In genomic region chr12:27331299-27331926, GRCh38 we compare ENCODE assay signal across 8 cellular contexts. TPM values are rescaled to one million over a fixed set of nuclear protein-coding genes. Genes with fewer than 3 reads are reported as not detected.
DNase-seq lines count a peak whose midpoint lies in the region; TF ChIP-seq lines count a peak whose summit lies in the region.

No MANE protein-coding gene starts in this region.

- H3K36me3 Mint-ChIP-seq in Calu3 (ENCODE audit: insufficient read depth, unreplicated experiment) = peaks cover 56% of the 10 kb centered on the region
- H3K36me3 Mint-ChIP-seq in activated naive CD4-positive, alpha-beta T cell treated with anti-CD3 and anti-CD28 coated beads, Interleukin-2, amount 10 ng/mL, durations not matched to agents 7 days and 5 days = no peaks in the 10 kb centered on the region

- TF ChIP-seq CTCF in Calu3 (IDR thresholded peaks at IDR 0.05; ENCODE audit: unreplicated experiment) (no peak), GM20000 (IDR thresholded peaks at IDR 0.05; ENCODE audit: extremely low read depth, missing control alignments) (no peak), kidney epithelial cell (IDR thresholded peaks at IDR 0.05; ENCODE audit: insufficient read depth, low read length, poor library complexity, severe bottlenecking) (no peak)

- H3K4me3 Mint-ChIP-seq in Calu3 (ENCODE audit: low read depth, unreplicated experiment) = peak overlapping the region; percentile 81
- H3K4me3 Mint-ChIP-seq in activated naive CD4-positive, alpha-beta T cell treated with anti-CD3 and anti-CD28 coated beads, Interleukin-2, amount 10 ng/mL, durations not matched to agents 7 days and 5 days = peak overlapping the region; percentile 58

- H3K4me1 Mint-ChIP-seq in Calu3 (ENCODE audit: low read depth, unreplicated experiment) = peaks cover 46% of the 10 kb centered on the region
- peaks cover 33% of the 10 kb centered on the region for H3K4me1 Mint-ChIP-seq in activated naive CD4-positive, alpha-beta T cell treated with anti-CD3 and anti-CD28 coated beads, Interleukin-2, amount 10 ng/mL, durations not matched to agents 7 days and 5 days

- DNase-seq in Calu3 (peak; percentile 67), GM20000 (ENCODE audit: low spot score) (peak; percentile 74), HT1080 (ENCODE audit: low read depth) (peak; percentile 97), kidney epithelial cell (ENCODE audit: low read depth) (peak; percentile 99), NCI-H2171 treated with DMSO at 0.1 percent for 48 hours (lab: John Stamatoyannopoulos, UW) (no peak), NCI-H510A treated with DMSO at 0.1 percent for 48 hours (lab: John Stamatoyannopoulos, UW) (no peak), NCI-H526 (lab: John Stamatoyannopoulos, UW) (no peak)
- DNase-seq in activated naive CD4-positive, alpha-beta T cell treated with anti-CD3 and anti-CD28 coated beads, Interleukin-2, amount 10 ng/mL, durations not matched to agents 7 days and 5 days = no peak

- CTCF ChIA-PET in Calu3 (lab: Charles Lee) = interaction anchor here (1.1 to 1.3 kb wide), 3 partner anchors 11 to 53 kb away, joined by 3 to 5 read pairs (median 4); no protein-coding TSS in a partner anchor
- CTCF ChIA-PET in activated naive CD4-positive, alpha-beta T cell treated with anti-CD3 and anti-CD28 coated beads, Interleukin-2, amount 10 ng/mL, durations not matched to agents 7 days and 5 days (lab: Charles Lee) = interaction anchor here (0.6 to 2.0 kb wide), 4 partner anchors 9 to 110 kb away, joined by 3 to 7 read pairs (median 4); no protein-coding TSS in a partner anchor

- H3K27ac Mint-ChIP-seq in Calu3 (ENCODE audit: unreplicated experiment) = peak overlapping the region; percentile 98
- peak overlapping the region; percentile 53 for H3K27ac Mint-ChIP-seq in activated naive CD4-positive, alpha-beta T cell treated with anti-CD3 and anti-CD28 coated beads, Interleukin-2, amount 10 ng/mL, durations not matched to agents 7 days and 5 days

- BruUV-seq in Calu3 (replicated peaks; lab: Mats Ljungman, UMichigan) = no TSS peak

- no peaks in the 10 kb centered on the region for H3K27me3 Mint-ChIP-seq in Calu3 (ENCODE audit: unreplicated experiment)
- peaks cover 23% of the 10 kb centered on the region for H3K27me3 Mint-ChIP-seq in activated naive CD4-positive, alpha-beta T cell treated with anti-CD3 and anti-CD28 coated beads, Interleukin-2, amount 10 ng/mL, durations not matched to agents 7 days and 5 days

- no peaks in the 10 kb centered on the region for H3K27me3 ChIP-seq in kidney epithelial cell (ENCODE audit: control insufficient read depth, insufficient read depth, low read length)

- no peaks in the 10 kb centered on the region for H3K36me3 ChIP-seq in kidney epithelial cell (ENCODE audit: control insufficient read depth, insufficient read depth, low read length)

- no peak overlapping the region for H3K4me3 ChIP-seq in kidney epithelial cell (ENCODE audit: low read depth, low read length)

- H3K9me3 Mint-ChIP-seq in Calu3 (ENCODE audit: low read depth, unreplicated experiment) = no peaks in the 10 kb centered on the region
- no peaks in the 10 kb centered on the region for H3K9me3 Mint-ChIP-seq in activated naive CD4-positive, alpha-beta T cell treated with anti-CD3 and anti-CD28 coated beads, Interleukin-2, amount 10 ng/mL, durations not matched to agents 7 days and 5 days

- intact Hi-C loops in Calu3 (cut with micrococcal nuclease; ENCODE audit: unreplicated experiment) = loop anchor here (5.0 kb wide), 1 partner anchor 191 kb away; the partner anchor contains the start of gene PPFIBP1

RNA-seq across cellular contexts. Expression of gene BMAL2, which starts 1.2 kb away (rescaled TPM):
- total RNA-seq in Calu3 (2022) (68.2 and 71.2 TPM in 2 replicates), kidney epithelial cell (28.4 and 31.3 TPM in 2 replicates)
- 66.5 and 69.5 TPM in 2 replicates for total RNA-seq in HT1080 (2014; rRNA removed; shearing (Covaris generic))
- 34.9 and 35.8 TPM in 2 replicates for polyA plus RNA-seq in HT1080 (2015; cell fraction: cytosol; rRNA removed)
- polyA plus RNA-seq in HT1080 (2015; cell fraction: nucleus; rRNA removed) = 15.2 and 16.0 TPM in 2 replicates

Comparison
In these comparisons a context has a peak if more than half of its experiments do, and no peak if none do; other contexts are left out.
1. DNase-seq: peak in Calu3 (single experiment), GM20000 (single experiment), HT1080 (single experiment) and kidney epithelial cell (single experiment); none in activated naive CD4-positive, alpha-beta T cell treated with anti-CD3 and anti-CD28 coated beads, Interleukin-2, amount 10 ng/mL, durations not matched to agents 7 days and 5 days (single experiment), NCI-H2171 treated with DMSO at 0.1 percent for 48 hours (single experiment), NCI-H510A treated with DMSO at 0.1 percent for 48 hours (single experiment) and NCI-H526 (0 of 2).